ENCODE assay signal across 18 cellular contexts in the genomic region with DNA sequence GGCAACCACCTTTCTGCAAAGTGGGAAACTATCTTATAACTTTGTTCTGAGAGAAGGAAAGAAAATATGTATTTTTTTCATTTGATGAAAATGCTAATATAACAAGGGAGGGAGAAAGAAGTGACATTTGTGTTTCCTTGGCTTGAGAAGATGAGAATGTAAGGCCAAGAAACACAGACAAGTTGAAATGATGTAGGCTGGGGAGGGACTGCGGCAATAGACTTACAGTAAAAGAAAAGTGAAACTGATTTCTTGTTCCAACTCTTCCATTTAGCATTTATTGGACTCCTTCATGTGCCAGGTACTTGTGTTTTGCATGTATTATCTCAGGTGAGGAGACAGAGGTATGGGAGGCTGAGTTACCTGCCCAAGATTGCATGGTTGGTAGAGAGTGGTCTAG.
DNase-seq lines count a peak whose midpoint lies in the region; ATAC-seq and TF ChIP-seq lines count a peak whose summit lies in the region.
"Had no signal": no experiment of that assay in that cellular context is flagged by ENCODE, and none has a peak within 500 bp of the region (broad histone marks: within the 10 kb centered on the region; RNA-seq: fewer than 3 reads in every experiment).

No MANE protein-coding gene starts in this region.

- H3K4me1 ChIP-seq in GM23338 (ENCODE audit: insufficient read depth), result peaks cover 88% of the 10 kb centered on the region

- H3K4me1 Mint-ChIP-seq in stimulated activated naive CD8-positive, alpha-beta T cell treated with anti-CD3 and anti-CD28 coated beads, Interleukin-15, Interleukin-2, amounts not matched to agents 100 ng/mL and 50 ng/mL, for 24 hours (ENCODE audit: low read depth), result peaks cover 33% of the 10 kb centered on the region
- H3K4me1 Mint-ChIP-seq in activated B cell treated with CpG ODN at 0.5 μM for 24 hours (peaks cover 28% of the 10 kb centered on the region), GM23338 (peaks cover 45% of the 10 kb centered on the region)

- ATAC-seq in stimulated activated naive CD8-positive, alpha-beta T cell treated with anti-CD3 and anti-CD28 coated beads, Interleukin-15, Interleukin-2, amounts not matched to agents 100 U/mL and 50 U/mL, for 24 hours, result no peak
- no peak for ATAC-seq in activated B cell treated with CpG ODN at 0.5 μM for 24 hours (ENCODE audit: low read depth)
- no peak for ATAC-seq in HG03025 (IDR thresholded peaks at IDR 0.05; ENCODE audit: low FRiP score, unreplicated experiment)
- no peak for ATAC-seq in GM23338
- ATAC-seq: gastroesophageal sphincter had no signal

- H3K27ac Mint-ChIP-seq in stimulated activated naive CD8-positive, alpha-beta T cell treated with anti-CD3 and anti-CD28 coated beads, Interleukin-15, Interleukin-2, amounts not matched to agents 100 ng/mL and 50 ng/mL, for 24 hours, result peak overlapping the region; percentile 34
- H3K27ac Mint-ChIP-seq in activated B cell treated with CpG ODN at 0.5 μM for 24 hours, result no peak overlapping the region
- no peak overlapping the region for H3K27ac Mint-ChIP-seq in GM23338

- CTCF ChIA-PET in activated B cell treated with CpG ODN at 0.5 μM for 24 hours (lab: Charles Lee), result no interaction called here

- H4K20me1 ChIP-seq in GM23338 (replicated peaks; ENCODE audit: insufficient read depth), result no peaks in the 10 kb centered on the region; the same call in 1 of the 2 replicates

- H3K36me3 ChIP-seq in GM23338 (ENCODE audit: insufficient read depth), result no peaks in the 10 kb centered on the region
- H3K36me3 ChIP-seq: gastroesophageal sphincter, sigmoid colon, upper lobe of left lung had no signal

- H3K4me3 ChIP-seq in fibroblast of the aortic adventitia (ENCODE audit: low read depth, low read length) (peak overlapping the region; percentile 36), GM23338 (no peak overlapping the region)
- H3K4me3 ChIP-seq: gastroesophageal sphincter, GM23248, sigmoid colon, upper lobe of left lung had no signal

- H3F3A ChIP-seq in GM23338 (replicated peaks; ENCODE audit: low read depth), result no peaks in the 10 kb centered on the region

- H3K27ac ChIP-seq in GM23338 (ENCODE audit: low read depth), result no peak overlapping the region
- H3K27ac ChIP-seq: gastroesophageal sphincter, GM23248, sigmoid colon, upper lobe of left lung had no signal

- no peaks in the 10 kb centered on the region for H3K36me3 Mint-ChIP-seq in stimulated activated naive CD8-positive, alpha-beta T cell treated with anti-CD3 and anti-CD28 coated beads, Interleukin-15, Interleukin-2, amounts not matched to agents 100 ng/mL and 50 ng/mL, for 24 hours (ENCODE audit: low read depth)
- H3K36me3 Mint-ChIP-seq in activated B cell treated with CpG ODN at 0.5 μM for 24 hours (ENCODE audit: low read depth) (no peaks in the 10 kb centered on the region), GM23338 (ENCODE audit: low read depth) (no peaks in the 10 kb centered on the region)

- H2AFZ ChIP-seq in GM23338, result no peak overlapping the region
- H2AFZ ChIP-seq: GM23248 had no signal

- H3K4me2 ChIP-seq in GM23338, result no peak overlapping the region

- H3K9me3 Mint-ChIP-seq in stimulated activated naive CD8-positive, alpha-beta T cell treated with anti-CD3 and anti-CD28 coated beads, Interleukin-15, Interleukin-2, amounts not matched to agents 100 ng/mL and 50 ng/mL, for 24 hours, result no peaks in the 10 kb centered on the region
- H3K9me3 Mint-ChIP-seq in activated B cell treated with CpG ODN at 0.5 μM for 24 hours (no peaks in the 10 kb centered on the region), GM23338 (no peaks in the 10 kb centered on the region)

- intact Hi-C loops in activated B cell treated with CpG ODN at 0.5 μM for 24 hours (cut with micrococcal nuclease), result no loop called here

- peak overlapping the region; percentile 7 for H3K4me3 Mint-ChIP-seq in stimulated activated naive CD8-positive, alpha-beta T cell treated with anti-CD3 and anti-CD28 coated beads, Interleukin-15, Interleukin-2, amounts not matched to agents 100 ng/mL and 50 ng/mL, for 24 hours
- peak overlapping the region; percentile 53 for H3K4me3 Mint-ChIP-seq in activated B cell treated with CpG ODN at 0.5 μM for 24 hours
- no peak overlapping the region for H3K4me3 Mint-ChIP-seq in GM23338

- no peaks in the 10 kb centered on the region for H3K27me3 Mint-ChIP-seq in stimulated activated naive CD8-positive, alpha-beta T cell treated with anti-CD3 and anti-CD28 coated beads, Interleukin-15, Interleukin-2, amounts not matched to agents 100 ng/mL and 50 ng/mL, for 24 hours
- H3K27me3 Mint-ChIP-seq in activated B cell treated with CpG ODN at 0.5 μM for 24 hours (no peaks in the 10 kb centered on the region), GM23338 (ENCODE audit: insufficient read depth, low read depth, poor library complexity) (peaks cover 3% of the 10 kb centered on the region)

- DNase-seq in stimulated activated naive CD8-positive, alpha-beta T cell treated with anti-CD3 and anti-CD28 coated beads, Interleukin-15, Interleukin-2, amounts not matched to agents 100 U/mL and 50 U/mL, for 24 hours, result no peak
- no peak for DNase-seq in activated B cell treated with CpG ODN at 0.5 μM for 24 hours
- DNase-seq in fibroblast of the aortic adventitia (ENCODE audit: low read depth), result peak; percentile 51
- DNase-seq in GM23338 (ENCODE audit: low spot score), result no peak
- DNase-seq in NCI-H1694 (lab: John Stamatoyannopoulos, UW), result no peak
- no peak for DNase-seq in NCI-H774 (lab: John Stamatoyannopoulos, UW)
- DNase-seq: amniotic stem cell; DMS153; GM23248; mammary epithelial cell; SHP77 treated with DMSO at 0.1 percent for 48 hours; sigmoid colon; stimulated activated CD4-positive, alpha-beta T cell treated with anti-CD3 and anti-CD28 coated beads, Interleukin-2, amount 100 ng/mL, for 48 hours; stimulated activated CD8-positive, alpha-beta memory T cell treated with anti-CD3 and anti-CD28 coated beads, Interleukin-4, amount 100 ng/mL, for 48 hours; upper lobe of left lung had no signal

- peaks cover 79% of the 10 kb centered on the region for H3K79me2 ChIP-seq in GM23338 (replicated peaks; ENCODE audit: insufficient read depth)

- POLR2A ChIA-PET in activated B cell treated with CpG ODN at 0.5 μM for 24 hours (lab: Charles Lee), result no interaction called here

- H3K27me3 ChIP-seq in GM23338 (ENCODE audit: insufficient read depth), result no peaks in the 10 kb centered on the region
- H3K27me3 ChIP-seq: gastroesophageal sphincter, sigmoid colon, upper lobe of left lung had no signal

- TF ChIP-seq CTCF in activated B cell treated with CpG ODN at 0.5 μM for 24 hours (IDR thresholded peaks at IDR 0.05) (no peak), fibroblast of the aortic adventitia (IDR thresholded peaks at IDR 0.05; ENCODE audit: insufficient read depth, low read length) (no peak), GM23338 (conservative IDR thresholded peaks at IDR 0.05; ENCODE audit: low read depth in 2 of 2) (no peak)

- H3K9me2 ChIP-seq in GM23338 (ENCODE audit: insufficient read depth), result peaks cover 12% of the 10 kb centered on the region; the same call in 1 of the 2 replicates

TF ChIP-seq in GM23338, 12 proteins besides CTCF, POLR2A, EP300 and RAD21 (continues in another document):
- no peak for TF ChIP-seq POLR2AphosphoS5 (IDR thresholded peaks at IDR 0.05; ENCODE audit: low read depth)
- TF ChIP-seq CREB1 (CRISPR knock-in tag; IDR thresholded peaks at IDR 0.05; ENCODE audit: low read depth), result no peak
- TF ChIP-seq EZH2 (IDR thresholded peaks at IDR 0.05; ENCODE audit: low read depth, unreplicated experiment), result no peak
